Comparison of ENCODE assay signal across 1 cellular context in genomic region chr19:5718579-5719273, GRCh38.
TF ChIP-seq lines count a peak whose summit lies in the region.

No MANE protein-coding gene starts in this region.

TF ChIP-seq in GM12878, 131 proteins besides CTCF, POLR2A, EP300 and RAD21 (continued from another document):
- TF ChIP-seq, protein P1, sequence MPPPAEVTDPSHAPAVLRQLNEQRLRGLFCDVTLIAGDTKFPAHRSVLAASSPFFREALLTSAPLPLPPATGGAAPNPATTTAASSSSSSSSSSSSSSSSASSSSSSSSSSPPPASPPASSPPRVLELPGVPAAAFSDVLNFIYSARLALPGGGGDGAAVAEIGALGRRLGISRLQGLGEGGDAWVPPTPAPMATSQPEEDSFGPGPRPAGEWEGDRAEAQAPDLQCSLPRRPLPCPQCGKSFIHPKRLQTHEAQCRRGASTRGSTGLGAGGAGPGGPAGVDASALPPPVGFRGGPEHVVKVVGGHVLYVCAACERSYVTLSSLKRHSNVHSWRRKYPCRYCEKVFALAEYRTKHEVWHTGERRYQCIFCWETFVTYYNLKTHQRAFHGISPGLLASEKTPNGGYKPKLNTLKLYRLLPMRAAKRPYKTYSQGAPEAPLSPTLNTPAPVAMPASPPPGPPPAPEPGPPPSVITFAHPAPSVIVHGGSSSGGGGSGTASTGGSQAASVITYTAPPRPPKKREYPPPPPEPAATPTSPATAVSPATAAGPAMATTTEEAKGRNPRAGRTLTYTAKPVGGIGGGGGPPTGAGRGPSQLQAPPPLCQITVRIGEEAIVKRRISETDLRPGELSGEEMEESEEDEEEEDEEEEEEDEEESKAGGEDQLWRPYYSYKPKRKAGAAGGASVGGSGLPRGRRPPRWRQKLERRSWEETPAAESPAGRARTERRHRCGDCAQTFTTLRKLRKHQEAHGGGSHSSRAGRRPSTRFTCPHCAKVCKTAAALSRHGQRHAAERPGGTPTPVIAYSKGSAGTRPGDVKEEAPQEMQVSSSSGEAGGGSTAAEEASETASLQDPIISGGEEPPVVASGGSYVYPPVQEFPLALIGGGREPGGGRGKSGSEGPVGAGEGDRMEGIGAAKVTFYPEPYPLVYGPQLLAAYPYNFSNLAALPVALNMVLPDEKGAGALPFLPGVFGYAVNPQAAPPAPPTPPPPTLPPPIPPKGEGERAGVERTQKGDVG (CRISPR knock-in tag; IDR thresholded peaks at IDR 0.05): no peak
- TF ChIP-seq RBBP5 (conservative IDR thresholded peaks at IDR 0.05) (no peak), DPF2 (IDR thresholded peaks at IDR 0.05) (no peak), SREBF1 (IDR thresholded peaks at IDR 0.05; ENCODE audit: low read length) (no peak), SMAD1 (IDR thresholded peaks at IDR 0.05; ENCODE audit: low read depth, partially characterized antibody) (no peak), TBL1XR1 (IDR thresholded peaks at IDR 0.05; ENCODE audit: low read depth, low read length) (no peak), KAT2A (conservative IDR thresholded peaks at IDR 0.05; ENCODE audit: control insufficient read depth, low read depth, low read length) (no peak), CBX5 (IDR thresholded peaks at IDR 0.05; ENCODE audit: low read depth) (no peak), CBFB (IDR thresholded peaks at IDR 0.05; ENCODE audit: low read depth) (no peak), CEBPB (IDR thresholded peaks at IDR 0.05; ENCODE audit: borderline replicate concordance in 1 of 2, low read depth in 2 of 2, low read length in 2 of 2) (peak in 1 of 2 experiments; percentile 59; a peak in 1 of 4 replicates), MYB (IDR thresholded peaks at IDR 0.05; ENCODE audit: borderline replicate concordance, low read depth, low read length) (no peak)
- TF ChIP-seq, protein P2, sequence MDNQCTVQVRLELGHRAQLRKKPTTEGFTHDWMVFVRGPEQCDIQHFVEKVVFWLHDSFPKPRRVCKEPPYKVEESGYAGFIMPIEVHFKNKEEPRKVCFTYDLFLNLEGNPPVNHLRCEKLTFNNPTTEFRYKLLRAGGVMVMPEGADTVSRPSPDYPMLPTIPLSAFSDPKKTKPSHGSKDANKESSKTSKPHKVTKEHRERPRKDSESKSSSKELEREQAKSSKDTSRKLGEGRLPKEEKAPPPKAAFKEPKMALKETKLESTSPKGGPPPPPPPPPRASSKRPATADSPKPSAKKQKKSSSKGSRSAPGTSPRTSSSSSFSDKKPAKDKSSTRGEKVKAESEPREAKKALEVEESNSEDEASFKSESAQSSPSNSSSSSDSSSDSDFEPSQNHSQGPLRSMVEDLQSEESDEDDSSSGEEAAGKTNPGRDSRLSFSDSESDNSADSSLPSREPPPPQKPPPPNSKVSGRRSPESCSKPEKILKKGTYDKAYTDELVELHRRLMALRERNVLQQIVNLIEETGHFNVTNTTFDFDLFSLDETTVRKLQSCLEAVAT (IDR thresholded peaks at IDR 0.05): no peak
